ENCODE assay signal across 9 cellular contexts in the genomic region with DNA sequence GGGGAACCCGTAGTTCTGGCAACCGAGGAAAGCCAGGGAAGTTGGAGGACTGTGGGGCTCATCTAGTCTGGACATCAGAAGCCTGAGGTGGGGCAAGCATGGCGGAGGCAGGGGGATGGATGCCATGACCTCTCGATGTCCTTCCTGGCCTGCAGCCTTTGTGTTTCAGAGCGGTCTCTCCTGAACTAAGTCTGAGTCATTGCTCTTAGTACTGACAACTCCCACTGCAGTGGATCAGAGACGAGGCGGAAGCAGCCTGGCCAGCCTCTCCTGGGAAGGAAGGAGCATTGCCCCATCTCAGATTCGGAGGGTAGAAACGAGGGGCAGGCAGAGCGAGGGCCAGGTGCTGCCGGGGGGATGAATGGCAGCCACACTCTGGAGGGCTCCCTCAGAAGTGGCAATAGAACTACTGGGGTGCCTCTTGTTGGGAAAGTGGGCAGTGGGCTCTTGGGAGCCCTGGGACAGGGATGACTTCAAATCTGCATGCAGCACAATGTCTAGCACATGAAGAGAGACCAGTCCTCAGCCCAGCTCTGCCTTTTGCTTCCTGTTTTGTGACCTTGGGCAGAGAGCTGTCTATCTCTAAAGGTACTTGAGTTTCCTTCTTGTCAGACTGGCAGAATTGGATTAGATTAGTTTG. TPM values are rescaled to one million over a fixed set of nuclear protein-coding genes. Genes with fewer than 3 reads are reported as not detected.
A peak's percentile ranks its signal among the peaks of the same experiment; 100 is the strongest.
DNase-seq lines count a peak whose midpoint lies in the region; TF ChIP-seq lines count a peak whose summit lies in the region.
"Had no signal": no experiment of that assay in that cellular context is flagged by ENCODE, and none has a peak within 500 bp of the region (broad histone marks: within the 10 kb centered on the region; RNA-seq: fewer than 3 reads in every experiment).

No MANE protein-coding gene starts in this region.

- no peak overlapping the region for H2AK5ac ChIP-seq in mesenchymal stem cell (ENCODE audit: low read length, severe bottlenecking)

- H3K9me3 ChIP-seq in mesenchymal stem cell (ENCODE audit: control insufficient read depth, low read length) = no peaks in the 10 kb centered on the region

- no peak overlapping the region for H3K14ac ChIP-seq in mesenchymal stem cell (ENCODE audit: low read length in 2 of 2)

- H3K4ac ChIP-seq in mesenchymal stem cell (ENCODE audit: low read depth in 1 of 2, low read length in 2 of 2) = no peak overlapping the region

- no peak overlapping the region for H3K4me2 ChIP-seq in mesenchymal stem cell (ENCODE audit: low read length, poor library complexity, severe bottlenecking)

- no peak overlapping the region for H2BK15ac ChIP-seq in mesenchymal stem cell (ENCODE audit: low read depth, poor library complexity, severe bottlenecking)

- whole genome bisulfite sequencing in mesenchymal stem cell = 62% methylated on average over 11 of the region's 11 CpGs

- H3K23ac ChIP-seq in mesenchymal stem cell (ENCODE audit: low read length in 2 of 2) = no peak overlapping the region

- no peak overlapping the region for H2BK120ac ChIP-seq in mesenchymal stem cell (ENCODE audit: low read depth, low read length)

- H3K36me3 ChIP-seq in brain microvascular endothelial cell (replicated peaks) = no peaks in the 10 kb centered on the region
- H3K36me3 ChIP-seq in mesenchymal stem cell (ENCODE audit: control insufficient read depth in 1 of 2, insufficient read depth in 2 of 2, low read depth in 1 of 2, low read length in 2 of 2) = no peaks in the 10 kb centered on the region

- no peak overlapping the region for H2BK5ac ChIP-seq in mesenchymal stem cell (ENCODE audit: low read depth, low read length, poor library complexity, severe bottlenecking)

- H3K27ac ChIP-seq in brain microvascular endothelial cell (no peak overlapping the region), mesenchymal stem cell (ENCODE audit: low read length, poor library complexity, severe bottlenecking) (no peak overlapping the region)

- no peak overlapping the region for H4K91ac ChIP-seq in mesenchymal stem cell (ENCODE audit: low read length)

- H3K4me1 ChIP-seq in mesenchymal stem cell (ENCODE audit: control insufficient read depth, insufficient read depth, low read depth, low read length) = peaks cover 29% of the 10 kb centered on the region

- H3K18ac ChIP-seq in mesenchymal stem cell (ENCODE audit: low read depth in 1 of 2, low read length in 2 of 2) = no peak overlapping the region

- H3K9ac ChIP-seq in mesenchymal stem cell (ENCODE audit: low read length) = no peak overlapping the region

- H3K4me3 ChIP-seq in brain microvascular endothelial cell (ENCODE audit: low read depth, low read length) = no peak overlapping the region
- no peak overlapping the region for H3K4me3 ChIP-seq in mesenchymal stem cell (ENCODE audit: insufficient read depth in 1 of 2, low read depth in 1 of 2, low read length in 2 of 2)

- no peaks in the 10 kb centered on the region for H3K79me1 ChIP-seq in mesenchymal stem cell (replicated peaks; ENCODE audit: low read length, poor library complexity, severe bottlenecking)

- peaks cover 17% of the 10 kb centered on the region for H3K27me3 ChIP-seq in brain microvascular endothelial cell (replicated peaks)
- peaks cover 34 to 58% of the 10 kb centered on the region in 2 experiments for H3K27me3 ChIP-seq in mesenchymal stem cell (ENCODE audit: control insufficient read depth in 1 of 2, insufficient read depth in 1 of 2, low read length in 2 of 2)

- in situ Hi-C loops in brain microvascular endothelial cell (cut with HindIII; ENCODE audit: low pct_ligation_motif_present, low sequenced_read_pairs) = no loop called here
- in situ Hi-C loops in GM13976 (cut with MboI; ENCODE audit: low sequenced_read_pairs, unreplicated experiment) = no loop called here

- no peak overlapping the region for H2AFZ ChIP-seq in mesenchymal stem cell (ENCODE audit: low read depth, low read length)

- no peak overlapping the region for H4K8ac ChIP-seq in mesenchymal stem cell (ENCODE audit: low read length)

- no peak overlapping the region for H2BK12ac ChIP-seq in mesenchymal stem cell (ENCODE audit: low read length in 2 of 2)

- DNase-seq in GM03348 (ENCODE audit: low spot score) = peak; percentile 78
- DNase-seq in MV-4-11 (lab: John Stamatoyannopoulos, UW) = peak; percentile 77
- DNase-seq in brain microvascular endothelial cell = peak; percentile 59
- DNase-seq in mesenchymal stem cell = peak; percentile 46
- no peak for DNase-seq in GM13976 (ENCODE audit: low spot score)
- no peak for DNase-seq in dedifferentiated amniotic fluid mesenchymal stem cell (ENCODE audit: extremely low spot score)
- no peak for DNase-seq in NCI-H1092 treated with DMSO at 0.1 percent for 48 hours (lab: John Stamatoyannopoulos, UW)
- no peak for DNase-seq in putamen (ENCODE audit: low spot score)
- DNase-seq: NCI-H2029 treated with DMSO at 0.1 percent for 48 hours had no signal

- TF ChIP-seq CTCF in brain microvascular endothelial cell (IDR thresholded peaks at IDR 0.05; ENCODE audit: low read depth, low read length, missing control alignments) (no peak), GM13976 (IDR thresholded peaks at IDR 0.05; ENCODE audit: borderline replicate concordance, control extremely low read depth, extremely low read depth, insufficient read depth, missing control alignments) (no peak)

RNA-seq across cellular contexts. Expression of gene STAC2, which starts 3.6 kb away (rescaled TPM):
- 0.01 TPM for polyA plus RNA-seq in mesenchymal stem cell (2013, experiment 1 of 2)
- 0.01 TPM for polyA plus RNA-seq in mesenchymal stem cell (2013, experiment 2 of 2)

RNA-seq across cellular contexts. Expression of gene RPL19, which starts 29.3 kb away (rescaled TPM):
- polyA plus RNA-seq in mesenchymal stem cell (2013, experiment 1 of 2) = 2,372 TPM
- polyA plus RNA-seq in mesenchymal stem cell (2013, experiment 2 of 2) = 2,320 TPM

RNA-seq across cellular contexts. Expression of gene CACNB1, which starts 31.9 kb away (rescaled TPM):
- 7.0 TPM for polyA plus RNA-seq in mesenchymal stem cell (2013, experiment 1 of 2)
- polyA plus RNA-seq in mesenchymal stem cell (2013, experiment 2 of 2) = 6.3 TPM

Comparison
In these comparisons a context has a peak if more than half of its experiments do, and no peak if none do; other contexts are left out.
1. DNase-seq: peak in GM03348 (single experiment), MV-4-11 (single experiment), brain microvascular endothelial cell (single experiment) and mesenchymal stem cell (single experiment); none in GM13976 (single experiment), dedifferentiated amniotic fluid mesenchymal stem cell (single experiment), NCI-H1092 treated with DMSO at 0.1 percent for 48 hours (single experiment) and putamen (single experiment).